Comparison of ENCODE assay signal across 21 cellular contexts in genomic region chr6:69756907-69757306, GRCh38. TPM values are rescaled to one million over a fixed set of nuclear protein-coding genes. Genes with fewer than 3 reads are reported as not detected.
DNase-seq lines count a peak whose midpoint lies in the region; ATAC-seq and TF ChIP-seq lines count a peak whose summit lies in the region.
"Had no signal": no experiment of that assay in that cellular context is flagged by ENCODE, and none has a peak within 500 bp of the region (broad histone marks: within the 10 kb centered on the region; RNA-seq: fewer than 3 reads in every experiment).

No MANE protein-coding gene starts in this region.

- H3K36me3 Mint-ChIP-seq in activated naive CD4-positive, alpha-beta T cell treated with anti-CD3 and anti-CD28 coated beads, Interleukin-2, amount 50 U/mL, for 24 hours: peaks cover 31% of the 10 kb centered on the region

- 55% methylated on average over 1 of the region's 1 CpG for WGBS in urinary bladder

- no peaks in the 10 kb centered on the region for H3K9me2 ChIP-seq in MM.1S (replicated peaks; ENCODE audit: insufficient read depth, low read length)
- no peaks in the 10 kb centered on the region for H3K9me2 ChIP-seq in OCI-LY7 (ENCODE audit: insufficient read depth, low read length)

- H3K36me3 ChIP-seq in HEK293 (ENCODE audit: control insufficient read depth in 2 of 2, insufficient read depth in 1 of 2, low read length in 2 of 2): no peaks in the 10 kb centered on the region
- no peaks in the 10 kb centered on the region for H3K36me3 ChIP-seq in urinary bladder (ENCODE audit: insufficient read depth)
- H3K36me3 ChIP-seq in MM.1S (replicated peaks; ENCODE audit: insufficient read depth, low read length): no peaks in the 10 kb centered on the region
- peaks cover 8% of the 10 kb centered on the region; the same call in 1 of the 2 replicates for H3K36me3 ChIP-seq in OCI-LY7 (ENCODE audit: insufficient read depth, low read length)
- H3K36me3 ChIP-seq: BE2C, BLaER1 had no signal

- H3K79me2 ChIP-seq in MM.1S (ENCODE audit: low read length): peaks cover 25% of the 10 kb centered on the region
- peaks cover 18% of the 10 kb centered on the region; the same call in 1 of the 2 replicates for H3K79me2 ChIP-seq in OCI-LY7 (ENCODE audit: insufficient read depth, low read depth, low read length)

- BruUV-seq in OCI-LY7 (replicated peaks; lab: Mats Ljungman, UMichigan): no TSS peak

- no peaks in the 10 kb centered on the region for H3K27me3 Mint-ChIP-seq in activated naive CD4-positive, alpha-beta T cell treated with anti-CD3 and anti-CD28 coated beads, Interleukin-2, amount 50 U/mL, for 24 hours
- H3K27me3 Mint-ChIP-seq: CD4-positive, alpha-beta memory T cell; CD4-positive, CD25-positive, alpha-beta regulatory T cell; CD8-positive, alpha-beta memory T cell had no signal

- H3K9ac ChIP-seq in MM.1S (ENCODE audit: low read length): no peak overlapping the region
- H3K9ac ChIP-seq: BLaER1 had no signal

- intact Hi-C loops in left colon (cut with DNase I, micrococcal nuclease) (no loop called here), OCI-LY7 (cut with micrococcal nuclease; ENCODE audit: unreplicated experiment) (no loop called here)

- no peak overlapping the region for H3K4me2 ChIP-seq in MM.1S (ENCODE audit: low read depth, low read length)
- H3K4me2 ChIP-seq in OCI-LY7 (ENCODE audit: low read length): no peak overlapping the region
- H3K4me2 ChIP-seq: A549, BLaER1 had no signal

- peaks cover 7% of the 10 kb centered on the region for H3K9me3 Mint-ChIP-seq in activated naive CD4-positive, alpha-beta T cell treated with anti-CD3 and anti-CD28 coated beads, Interleukin-2, amount 50 U/mL, for 24 hours

- CTCF ChIA-PET in HEK293 (lab: Yijun Ruan, JAX): interaction anchor here (0.6 to 0.7 kb wide), 2 partner anchors 571 to 1121 kb away, joined by 3 read pairs; no protein-coding TSS in a partner anchor
- CTCF ChIA-PET in OCI-LY7 (lab: Charles Lee; ENCODE audit: unreplicated experiment): no interaction called here

- no peak overlapping the region for H2AFZ ChIP-seq in MM.1S (ENCODE audit: low read length)
- no peak overlapping the region for H2AFZ ChIP-seq in OCI-LY7 (ENCODE audit: low read length)

- no peak for DNase-seq in activated naive CD4-positive, alpha-beta T cell treated with Interleukin-2 at 50 U/mL for 16 hours
- DNase-seq in left colon (no peak), MM.1S (no peak), OCI-LY7 (ENCODE audit: low spot score) (no peak)
- DNase-seq in activated CD8-positive, alpha-beta memory T cell treated with anti-CD3 and anti-CD28 coated beads, Interleukin-2, amount 50 U/mL, for 48 hours: no peak
- DNase-seq: AML-193; BE2C; C1 segment of cervical spinal cord; CD4-positive, alpha-beta memory T cell; CD4-positive, CD25-positive, alpha-beta regulatory T cell; CD8-positive, alpha-beta memory T cell; COR-L47; DMS79 treated with DMSO at 0.1 percent for 48 hours; GF-D8 had no signal

- H3K9me3 ChIP-seq in HEK293 (ENCODE audit: control insufficient read depth, insufficient read depth, low read depth, low read length) (no peaks in the 10 kb centered on the region), MM.1S (replicated peaks; ENCODE audit: insufficient read depth, low read length) (no peaks in the 10 kb centered on the region), OCI-LY7 (ENCODE audit: low read length) (no peaks in the 10 kb centered on the region; the same call in 1 of the 2 replicates)
- H3K9me3 ChIP-seq: A549, BE2C had no signal

- TF ChIP-seq CTCF in HEK293 (tag by site-specific recombination; IDR thresholded peaks at IDR 0.05) (no peak), MM.1S (IDR thresholded peaks at IDR 0.05; ENCODE audit: low read length) (no peak), OCI-LY7 (conservative IDR thresholded peaks at IDR 0.05; ENCODE audit: low read length) (no peak)

- H3K27ac ChIP-seq in HEK293 (ENCODE audit: extremely low read depth, low read depth, low read length) (no peak overlapping the region), urinary bladder (ENCODE audit: low read depth) (peak overlapping the region; percentile 10), MM.1S (ENCODE audit: low read length) (no peak overlapping the region), OCI-LY7 (ENCODE audit: low read depth, low read length, poor library complexity, severe bottlenecking) (no peak overlapping the region)
- H3K27ac ChIP-seq: 22Rv1, A549, BLaER1 had no signal

- H3K4me1 Mint-ChIP-seq in activated naive CD4-positive, alpha-beta T cell treated with anti-CD3 and anti-CD28 coated beads, Interleukin-2, amount 50 U/mL, for 24 hours: peaks cover 68% of the 10 kb centered on the region
- H3K4me1 Mint-ChIP-seq: CD14-positive monocyte had no signal

- POLR2A ChIA-PET in HEK293 (lab: Yijun Ruan, JAX) (no interaction called here), OCI-LY7 (lab: Charles Lee) (no interaction called here)

- no peak overlapping the region for H3K4me3 Mint-ChIP-seq in activated naive CD4-positive, alpha-beta T cell treated with anti-CD3 and anti-CD28 coated beads, Interleukin-2, amount 50 U/mL, for 24 hours
- H3K4me3 Mint-ChIP-seq: CD14-positive monocyte; CD4-positive, alpha-beta memory T cell; CD8-positive, alpha-beta memory T cell had no signal

- H3K27me3 ChIP-seq in MM.1S (replicated peaks; ENCODE audit: insufficient read depth, low read length): no peaks in the 10 kb centered on the region
- H3K27me3 ChIP-seq: BE2C, BLaER1 had no signal

- ATAC-seq in left colon: peak; percentile 40
- ATAC-seq: A549 had no signal

- H3F3A ChIP-seq in MM.1S (ENCODE audit: insufficient read depth, low read length): peaks cover 8% of the 10 kb centered on the region; the same call in 1 of the 2 replicates

- H3K4me3 ChIP-seq in HEK293 (ENCODE audit: low read depth, low read length) (no peak overlapping the region), urinary bladder (ENCODE audit: low read depth, low read length) (no peak overlapping the region), MM.1S (ENCODE audit: low read length) (no peak overlapping the region), OCI-LY7 (ENCODE audit: low read depth, low read length, poor library complexity, severe bottlenecking) (no peak overlapping the region)
- H3K4me3 ChIP-seq: A549, BLaER1 had no signal

- H3K27ac Mint-ChIP-seq in activated naive CD4-positive, alpha-beta T cell treated with anti-CD3 and anti-CD28 coated beads, Interleukin-2, amount 50 U/mL, for 24 hours: peak overlapping the region; percentile 79
- H3K27ac Mint-ChIP-seq: CD14-positive monocyte had no signal

- H4K20me1 ChIP-seq in MM.1S (ENCODE audit: insufficient read depth, low read length): no peaks in the 10 kb centered on the region
- no peaks in the 10 kb centered on the region for H4K20me1 ChIP-seq in OCI-LY7 (ENCODE audit: insufficient read depth, low read length)

- H3K4me1 ChIP-seq in HEK293 (ENCODE audit: control insufficient read depth, insufficient read depth, low read length): no peaks in the 10 kb centered on the region
- no peaks in the 10 kb centered on the region for H3K4me1 ChIP-seq in urinary bladder (ENCODE audit: insufficient read depth)
- peaks cover 12% of the 10 kb centered on the region for H3K4me1 ChIP-seq in MM.1S (ENCODE audit: low read length)
- peaks cover 5% of the 10 kb centered on the region for H3K4me1 ChIP-seq in OCI-LY7 (ENCODE audit: insufficient read depth, low read length, poor library complexity, severe bottlenecking)
- H3K4me1 ChIP-seq: A549, BE2C had no signal

TF ChIP-seq in HEK293, 187 proteins besides CTCF, POLR2A, EP300 and RAD21:
- TF ChIP-seq SCRT1 (tag by site-specific recombination; IDR thresholded peaks at IDR 0.05; ENCODE audit: borderline replicate concordance): 0 out of 2 replicates have a peak, but pooled peaks have one; percentile 55
- TF ChIP-seq SCRT2 (tag by site-specific recombination; IDR thresholded peaks at IDR 0.05): peak; percentile 80
- no peak for TF ChIP-seq ZNF354C (tag by site-specific recombination; IDR thresholded peaks at IDR 0.05; ENCODE audit: borderline replicate concordance, low read depth)
- no peak for TF ChIP-seq ZNF501 (tag by site-specific recombination; IDR thresholded peaks at IDR 0.05)
- TF ChIP-seq ZNF112 (tag by site-specific recombination; IDR thresholded peaks at IDR 0.05): no peak
- no peak for TF ChIP-seq ZNF660 (tag by site-specific recombination; IDR thresholded peaks at IDR 0.05)

RNA-seq across cellular contexts. Expression of gene LMBRD1, which starts 39.9 kb away (rescaled TPM):
- total RNA-seq in left colon (10 to 100 TPM; 56.9 to 85.1 TPM), urinary bladder (86.8 TPM), OCI-LY7 (2022) (16.3 and 20.8 TPM in 2 replicates)
- 50.4 TPM for polyA plus RNA-seq in urinary bladder
- total RNA-seq in OCI-LY7 (2014; rRNA removed; shearing (Covaris generic)): 12.7 and 14.0 TPM in 2 replicates
